ENCODE assay signal across 25 cellular contexts in genomic region chr1:209432443-209432825, GRCh38.
DNase-seq lines count a peak whose midpoint lies in the region; ATAC-seq and TF ChIP-seq lines count a peak whose summit lies in the region.
"Had no signal": no experiment of that assay in that cellular context is flagged by ENCODE, and none has a peak within 500 bp of the region (broad histone marks: within the 10 kb centered on the region; RNA-seq: fewer than 3 reads in every experiment).

No MANE protein-coding gene starts in this region.

- no peaks in the 10 kb centered on the region for H3K36me3 ChIP-seq in GM23338 (ENCODE audit: insufficient read depth)
- peaks cover 40% of the 10 kb centered on the region for H3K36me3 ChIP-seq in RWPE2 (ENCODE audit: low read depth)
- H3K36me3 ChIP-seq in esophagus squamous epithelium: peaks cover 0 to 20% (median 0%) of the 10 kb centered on the region in 3 donors
- H3K36me3 ChIP-seq in prostate gland: no peaks in the 10 kb centered on the region
- H3K36me3 ChIP-seq: heart left ventricle, SJSA1, upper lobe of right lung had no signal

- peaks cover 26% of the 10 kb centered on the region for H3K36me3 Mint-ChIP-seq in GM23338 (ENCODE audit: low read depth)
- H3K36me3 Mint-ChIP-seq: activated naive CD8-positive, alpha-beta T cell; naive thymus-derived CD8-positive, alpha-beta T cell; stimulated activated effector memory CD8-positive, alpha-beta T cell treated with anti-CD3 and anti-CD28 coated beads, Interleukin-12 subunit alpha, Interleukin-12 subunit beta, amount 100 ng/mL, for 72 hours had no signal

- H3K4me1 ChIP-seq in GM23338 (ENCODE audit: insufficient read depth) (peaks cover 68% of the 10 kb centered on the region), RWPE2 (ENCODE audit: insufficient read depth, poor library complexity, severe bottlenecking) (peaks cover 32% of the 10 kb centered on the region), esophagus squamous epithelium (peaks cover 0 to 57% (median 0%) of the 10 kb centered on the region in 3 donors), prostate gland (replicated peaks) (no peaks in the 10 kb centered on the region)
- H3K4me1 ChIP-seq: heart left ventricle, upper lobe of right lung had no signal

- DNase-seq in GM23338 (ENCODE audit: low spot score) (no peak), RWPE2 (ENCODE audit: low spot score) (no peak), esophagus squamous epithelium (lab: John Stamatoyannopoulos, UW) (no peak), prostate gland (ENCODE audit: low spot score) (no peak), iPS-NIHi7 (ENCODE audit: extremely low spot score) (no peak), GM10266 (ENCODE audit: extremely low spot score) (no peak)
- no peak for DNase-seq in activated CD8-positive, alpha-beta memory T cell treated with anti-CD3 and anti-CD28 coated beads, Interleukin-2, amount 50 U/mL, for 48 hours
- DNase-seq: activated CD4-positive, alpha-beta T cell treated with anti-CD3 and anti-CD28 coated beads for 4 hours; activated effector memory CD4-positive, alpha-beta T cell treated with Interleukin-2 at 50 U/mL for 16 hours; activated T-cell treated with anti-CD3 and anti-CD28 coated beads for 4 hours; DND-41; effector CD4-positive, alpha-beta T cell; heart left ventricle; KG1; MM.1S; naive thymus-derived CD8-positive, alpha-beta T cell; NCI-H2107; NCI-H345; NCI-H748 treated with DMSO at 0.1 percent for 48 hours; T-helper 9 cell; upper lobe of right lung had no signal

- H3K27ac ChIP-seq in GM23338 (ENCODE audit: low read depth): peak overlapping the region; percentile 96
- peak overlapping the region; percentile 99 for H3K27ac ChIP-seq in RWPE2 (ENCODE audit: poor library complexity, severe bottlenecking)
- peak overlapping the region; percentile 89 to 96 (median 94) for H3K27ac ChIP-seq in esophagus squamous epithelium
- peak overlapping the region; percentile 62 to 68 for H3K27ac ChIP-seq in prostate gland
- H3K27ac ChIP-seq: heart left ventricle, upper lobe of right lung had no signal

- H3K4me3 Mint-ChIP-seq in GM23338: no peak overlapping the region
- H3K4me3 Mint-ChIP-seq: activated naive CD8-positive, alpha-beta T cell; naive thymus-derived CD8-positive, alpha-beta T cell; stimulated activated effector memory CD8-positive, alpha-beta T cell treated with anti-CD3 and anti-CD28 coated beads, Interleukin-12 subunit alpha, Interleukin-12 subunit beta, amount 100 ng/mL, for 72 hours had no signal

- no peak for TF ChIP-seq CTCF in GM23338 (conservative IDR thresholded peaks at IDR 0.05; ENCODE audit: low read depth in 2 of 2)
- no peak for TF ChIP-seq CTCF in RWPE2 (IDR thresholded peaks at IDR 0.05; ENCODE audit: poor library complexity, severe bottlenecking)
- no peak for TF ChIP-seq CTCF in esophagus squamous epithelium (IDR thresholded peaks at IDR 0.05)
- TF ChIP-seq CTCF in prostate gland (IDR thresholded peaks at IDR 0.05): no peak
- TF ChIP-seq CTCF in GM10266 (IDR thresholded peaks at IDR 0.05; ENCODE audit: control insufficient read depth, insufficient read depth, low read depth, missing control alignments): no peak

- peaks cover 3% of the 10 kb centered on the region; the same call in 1 of the 2 replicates for H3K9me2 ChIP-seq in GM23338 (ENCODE audit: insufficient read depth)

- peaks cover 22% of the 10 kb centered on the region for H3K27me3 Mint-ChIP-seq in GM23338 (ENCODE audit: insufficient read depth, low read depth, poor library complexity)

- ATAC-seq in GM23338: no peak
- no peak for ATAC-seq in RWPE2 (ENCODE audit: low read depth)
- ATAC-seq in GM19467 (IDR thresholded peaks at IDR 0.05; ENCODE audit: unreplicated experiment): no peak
- ATAC-seq: heart left ventricle; naive thymus-derived CD8-positive, alpha-beta T cell; stimulated activated effector memory CD8-positive, alpha-beta T cell treated with anti-CD3 and anti-CD28 coated beads, Interleukin-12 subunit alpha, Interleukin-12 subunit beta, amount 100 ng/mL, for 72 hours; upper lobe of right lung had no signal

- peaks cover 82% of the 10 kb centered on the region for H3K4me1 Mint-ChIP-seq in GM23338
- H3K4me1 Mint-ChIP-seq: stimulated activated effector memory CD8-positive, alpha-beta T cell treated with anti-CD3 and anti-CD28 coated beads, Interleukin-12 subunit alpha, Interleukin-12 subunit beta, amount 100 ng/mL, for 72 hours had no signal

- no peak for TF ChIP-seq POLR2A in esophagus squamous epithelium (IDR thresholded peaks at IDR 0.05)
- TF ChIP-seq POLR2A in prostate gland (IDR thresholded peaks at IDR 0.05): no peak

- peaks cover 16% of the 10 kb centered on the region for H3K79me2 ChIP-seq in GM23338 (replicated peaks; ENCODE audit: insufficient read depth)

- WGBS in esophagus squamous epithelium, 2 donors: 24 to 33% methylated on average over 4 of the region's 4 CpGs
- 38% methylated on average over 4 of the region's 4 CpGs for WGBS in prostate gland

- peaks cover 2% of the 10 kb centered on the region; the same call in 1 of the 2 replicates for H3F3A ChIP-seq in GM23338 (replicated peaks; ENCODE audit: low read depth)

- H2AFZ ChIP-seq in GM23338: no peak overlapping the region

- H3K9me3 Mint-ChIP-seq in GM23338: no peaks in the 10 kb centered on the region; the same call in 2 of the 3 replicates
- H3K9me3 Mint-ChIP-seq: naive thymus-derived CD8-positive, alpha-beta T cell; stimulated activated effector memory CD8-positive, alpha-beta T cell treated with anti-CD3 and anti-CD28 coated beads, Interleukin-12 subunit alpha, Interleukin-12 subunit beta, amount 100 ng/mL, for 72 hours had no signal

- H3K4me2 ChIP-seq in GM23338: peak overlapping the region; percentile 12; the same call in 1 of the 2 replicates

- H3K4me3 ChIP-seq in GM23338: no peak overlapping the region
- peak overlapping the region; percentile 51 for H3K4me3 ChIP-seq in RWPE2 (ENCODE audit: severe bottlenecking)
- peak overlapping the region; percentile 58 to 75 (median 63) for H3K4me3 ChIP-seq in esophagus squamous epithelium
- H3K4me3 ChIP-seq in prostate gland: peak overlapping the region; percentile 15
- H3K4me3 ChIP-seq: heart left ventricle, SJSA1, upper lobe of right lung had no signal

- intact Hi-C loops in esophagus squamous epithelium (cut with DNase I) (no loop called here), prostate gland (cut with DNase I) (loop anchor here (10.0 kb wide), 1 partner anchor 88 kb away; no protein-coding TSS in a partner anchor)

- peak overlapping the region; percentile 81; the same call in 1 of the 2 replicates for H3K27ac Mint-ChIP-seq in GM23338
- H3K27ac Mint-ChIP-seq: activated naive CD8-positive, alpha-beta T cell; naive thymus-derived CD8-positive, alpha-beta T cell; stimulated activated effector memory CD8-positive, alpha-beta T cell treated with anti-CD3 and anti-CD28 coated beads, Interleukin-12 subunit alpha, Interleukin-12 subunit beta, amount 100 ng/mL, for 72 hours had no signal

- H3K27me3 ChIP-seq in GM23338 (ENCODE audit: insufficient read depth) (no peaks in the 10 kb centered on the region), RWPE2 (ENCODE audit: insufficient read depth, poor library complexity, severe bottlenecking) (no peaks in the 10 kb centered on the region), esophagus squamous epithelium (no peaks in the 10 kb centered on the region), prostate gland (replicated peaks; ENCODE audit: insufficient read depth) (no peaks in the 10 kb centered on the region)
- H3K27me3 ChIP-seq: SJSA1, upper lobe of right lung had no signal

- H4K20me1 ChIP-seq in GM23338 (replicated peaks; ENCODE audit: insufficient read depth): no peaks in the 10 kb centered on the region

- H3K9me3 ChIP-seq in RWPE2 (ENCODE audit: severe bottlenecking): no peaks in the 10 kb centered on the region
- no peaks in the 10 kb centered on the region for H3K9me3 ChIP-seq in esophagus squamous epithelium
- no peaks in the 10 kb centered on the region for H3K9me3 ChIP-seq in prostate gland
- H3K9me3 ChIP-seq: heart left ventricle, SJSA1, upper lobe of right lung had no signal

TF ChIP-seq in GM23338, 12 proteins besides CTCF, POLR2A, EP300 and RAD21 (continues in another document):
- no peak for TF ChIP-seq EZH2phosphoT487 (IDR thresholded peaks at IDR 0.05; ENCODE audit: unreplicated experiment)
- TF ChIP-seq NANOG (IDR thresholded peaks at IDR 0.05; ENCODE audit: borderline replicate concordance): no peak
- TF ChIP-seq POLR2AphosphoS5 (IDR thresholded peaks at IDR 0.05; ENCODE audit: low read depth): no peak
- TF ChIP-seq CREB1 (CRISPR knock-in tag; IDR thresholded peaks at IDR 0.05; ENCODE audit: low read depth): no peak
- TF ChIP-seq REST (IDR thresholded peaks at IDR 0.05; ENCODE audit: unreplicated experiment): no peak
- no peak for TF ChIP-seq STAT1 (IDR thresholded peaks at IDR 0.05; ENCODE audit: unreplicated experiment)
- TF ChIP-seq EZH2 (IDR thresholded peaks at IDR 0.05; ENCODE audit: low read depth, unreplicated experiment): no peak
- TF ChIP-seq ZNF331 (CRISPR knock-in tag; IDR thresholded peaks at IDR 0.05; ENCODE audit: low read depth): no peak
